31 cellular contexts compared by ENCODE assay signal in the genomic region with DNA sequence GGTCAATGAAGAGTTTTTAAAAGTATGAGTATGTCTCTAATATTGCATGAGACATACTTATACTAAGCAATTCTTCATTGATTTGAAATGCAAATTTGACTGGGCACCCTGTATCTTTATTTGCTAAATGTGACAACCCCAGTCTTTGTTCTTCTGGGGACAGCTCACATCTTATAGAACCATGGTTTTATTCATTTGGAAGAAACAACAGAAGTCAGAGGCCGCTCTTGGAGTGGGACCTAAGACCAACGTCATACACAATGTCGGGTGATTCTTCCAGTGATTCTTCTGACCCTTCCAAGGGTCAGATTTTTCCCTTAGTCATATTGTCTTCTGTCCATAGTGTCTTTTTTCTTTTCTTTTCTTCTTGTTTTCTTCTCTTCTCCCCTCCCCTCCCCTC. TPM values are rescaled to one million over a fixed set of nuclear protein-coding genes. Genes with fewer than 3 reads are reported as not detected.
"Had no signal": no experiment of that assay in that cellular context is flagged by ENCODE, and none has a peak within 500 bp of the region (broad histone marks: within the 10 kb centered on the region; RNA-seq: fewer than 3 reads in every experiment).

No MANE protein-coding gene starts in this region.

- H3K4me1 ChIP-seq: heart right ventricle, left lung, lower lobe of right lung, prostate gland, sigmoid colon, spleen, testis, thyroid gland, transverse colon, upper lobe of left lung had no signal

- ATAC-seq: heart right ventricle; left colon; left lung; lower lobe of right lung; natural killer cell; stimulated activated effector memory CD8-positive, alpha-beta T cell treated with anti-CD3 and anti-CD28 coated beads, Interleukin-12 subunit alpha, Interleukin-12 subunit beta, amount 100 ng/mL, for 72 hours had no signal

- H3K36me3 Mint-ChIP-seq: mesothelial cell of epicardium; naive B cell; natural killer cell; stimulated activated effector memory CD8-positive, alpha-beta T cell treated with anti-CD3 and anti-CD28 coated beads, Interleukin-12 subunit alpha, Interleukin-12 subunit beta, amount 100 ng/mL, for 72 hours had no signal

- H3K27ac Mint-ChIP-seq: mesothelial cell of epicardium; naive B cell; natural killer cell; nephron progenitor cell; stimulated activated effector memory CD8-positive, alpha-beta T cell treated with anti-CD3 and anti-CD28 coated beads, Interleukin-12 subunit alpha, Interleukin-12 subunit beta, amount 100 ng/mL, for 72 hours; stimulated activated naive CD8-positive, alpha-beta T cell treated with anti-CD3 and anti-CD28 coated beads, Interleukin-15, Interleukin-2, amounts not matched to agents 100 ng/mL and 50 ng/mL, for 24 hours had no signal

- H3K27ac ChIP-seq: heart right ventricle, hepatocyte, left lung, lower lobe of right lung, ovary, prostate gland, sigmoid colon, spleen, testis, thyroid gland, transverse colon, upper lobe of left lung had no signal

- H3K9me3 ChIP-seq: heart right ventricle, left lung, lower lobe of right lung, ovary, prostate gland, sigmoid colon, spleen, testis, thyroid gland, transverse colon, upper lobe of left lung had no signal

- FAIRE-seq: keratinocyte, small intestine, urothelium cell line had no signal

- H3K4me1 Mint-ChIP-seq: mesothelial cell of epicardium; naive B cell; natural killer cell; stimulated activated effector memory CD8-positive, alpha-beta T cell treated with anti-CD3 and anti-CD28 coated beads, Interleukin-12 subunit alpha, Interleukin-12 subunit beta, amount 100 ng/mL, for 72 hours had no signal

- H3K9me3 Mint-ChIP-seq: mesothelial cell of epicardium; naive B cell; natural killer cell; nephron progenitor cell; stimulated activated effector memory CD8-positive, alpha-beta T cell treated with anti-CD3 and anti-CD28 coated beads, Interleukin-12 subunit alpha, Interleukin-12 subunit beta, amount 100 ng/mL, for 72 hours; stimulated activated naive CD8-positive, alpha-beta T cell treated with anti-CD3 and anti-CD28 coated beads, Interleukin-15, Interleukin-2, amounts not matched to agents 100 ng/mL and 50 ng/mL, for 24 hours had no signal

- H3K4me3 ChIP-seq: heart right ventricle, hepatocyte, left lung, lower lobe of right lung, ovary, prostate gland, sigmoid colon, spleen, testis, thyroid gland, transverse colon, upper lobe of left lung had no signal

- H3K4me3 Mint-ChIP-seq: mesothelial cell of epicardium; natural killer cell; nephron progenitor cell; stimulated activated effector memory CD8-positive, alpha-beta T cell treated with anti-CD3 and anti-CD28 coated beads, Interleukin-12 subunit alpha, Interleukin-12 subunit beta, amount 100 ng/mL, for 72 hours; stimulated activated naive CD8-positive, alpha-beta T cell treated with anti-CD3 and anti-CD28 coated beads, Interleukin-15, Interleukin-2, amounts not matched to agents 100 ng/mL and 50 ng/mL, for 24 hours had no signal

- H3K36me3 ChIP-seq: heart right ventricle, left lung, lower lobe of right lung, ovary, prostate gland, sigmoid colon, spleen, thyroid gland, transverse colon, upper lobe of left lung had no signal

- DNase-seq: heart right ventricle; left colon; left lung; lower lobe of right lung; mammary epithelial cell; mesendoderm; naive B cell; natural killer cell; nephron progenitor cell; ovary; posterior cingulate gyrus; sigmoid colon; small intestine; spleen; stimulated activated CD4-positive, alpha-beta T cell treated with anti-CD3 and anti-CD28 coated beads, Interleukin-4, amount 100 ng/mL, for 24 hours; stimulated activated naive CD4-positive, alpha-beta T cell; testis; thyroid gland; transverse colon; upper lobe of left lung had no signal

RNA-seq across cellular contexts. Expression of a gene that starts 0.6 kb away (rescaled TPM):
- total RNA-seq: heart right ventricle, hepatocyte, left colon, left lung, liver, lower lobe of right lung, mammary epithelial cell, mesothelial cell of epicardium, mononuclear cell, natural killer cell, omental fat pad, ovary, prostate gland, sigmoid colon, spleen, subcutaneous adipose tissue, testis, thyroid gland, transverse colon, upper lobe of left lung had no signal
- polyA plus RNA-seq: heart right ventricle, hepatocyte, keratinocyte, liver, mammary epithelial cell, ovary, sigmoid colon, small intestine, spleen had no signal

RNA-seq across cellular contexts. Expression of a gene that starts 30.3 kb away (rescaled TPM):
- total RNA-seq: heart right ventricle, hepatocyte, left colon, left lung, liver, lower lobe of right lung, mammary epithelial cell, mesothelial cell of epicardium, mononuclear cell, natural killer cell, omental fat pad, sigmoid colon, spleen, subcutaneous adipose tissue, thyroid gland, transverse colon, upper lobe of left lung had no signal
- polyA plus RNA-seq: heart right ventricle, keratinocyte, liver, mammary epithelial cell, ovary, sigmoid colon, small intestine, spleen had no signal
